ENCODE assay signal across 23 cellular contexts in the genomic region with DNA sequence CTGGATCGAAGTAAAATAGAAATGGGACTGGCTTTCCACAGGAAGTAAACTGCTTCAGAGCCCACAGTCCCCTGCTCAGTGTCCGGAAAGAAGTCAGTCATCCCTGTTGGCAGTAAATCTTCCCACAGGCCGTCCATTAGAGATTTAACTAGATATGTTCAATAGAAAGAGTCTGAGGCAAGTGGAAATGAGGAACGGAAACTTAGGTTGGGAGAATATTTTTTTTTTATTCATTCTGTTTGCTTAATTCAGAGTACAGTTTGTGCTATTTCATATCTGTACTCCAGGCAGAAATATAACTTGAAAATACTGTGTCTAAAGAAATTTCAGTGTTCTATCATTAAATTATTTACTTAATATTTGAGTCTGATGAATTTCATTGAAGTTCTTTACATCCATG. TPM values are rescaled to one million over a fixed set of nuclear protein-coding genes. Genes with fewer than 3 reads are reported as not detected.
DNase-seq lines count a peak whose midpoint lies in the region; ATAC-seq and TF ChIP-seq lines count a peak whose summit lies in the region.
"Had no signal": no experiment of that assay in that cellular context is flagged by ENCODE, and none has a peak within 500 bp of the region (broad histone marks: within the 10 kb centered on the region; RNA-seq: fewer than 3 reads in every experiment).

No MANE protein-coding gene starts in this region.

- no peaks in the 10 kb centered on the region for H3K79me2 ChIP-seq in OCI-LY7 (ENCODE audit: insufficient read depth, low read depth, low read length)
- H3K79me2 ChIP-seq: hepatocyte had no signal

- intact Hi-C loops in OCI-LY7 (cut with micrococcal nuclease; ENCODE audit: unreplicated experiment): no loop called here

- peak overlapping the region; percentile 24 for H3K4me2 ChIP-seq in OCI-LY7 (ENCODE audit: low read length)
- H3K4me2 ChIP-seq: hepatocyte had no signal

- no peak overlapping the region for H3K4me3 Mint-ChIP-seq in CD4-positive, CD25-positive, alpha-beta regulatory T cell
- H3K4me3 Mint-ChIP-seq in naive B cell: peak overlapping the region in 3 of 8 donors; percentile 6 to 25 (median 20)
- no peak overlapping the region for H3K4me3 Mint-ChIP-seq in immature natural killer cell
- H3K4me3 Mint-ChIP-seq: naive thymus-derived CD4-positive, alpha-beta T cell had no signal

- ATAC-seq in CD4-positive, CD25-positive, alpha-beta regulatory T cell (ENCODE audit: low read depth in 2 of 2): no peak
- peak; percentile 50 for ATAC-seq in HG03378 (IDR thresholded peaks at IDR 0.05; ENCODE audit: unreplicated experiment)
- peak; percentile 42 to 59 for ATAC-seq in naive B cell (ENCODE audit: low read depth in 2 of 2)
- ATAC-seq in HG03280 (IDR thresholded peaks at IDR 0.05; ENCODE audit: unreplicated experiment): no peak
- ATAC-seq in HG03139 (IDR thresholded peaks at IDR 0.05; ENCODE audit: unreplicated experiment): no peak
- ATAC-seq: esophagus mucosa; left lung; naive thymus-derived CD4-positive, alpha-beta T cell; stimulated activated naive CD8-positive, alpha-beta T cell treated with anti-CD3 and anti-CD28 coated beads, Interleukin-15, Interleukin-2, amounts not matched to agents 100 U/mL and 50 U/mL, for 24 hours had no signal

- no peaks in the 10 kb centered on the region for H4K20me1 ChIP-seq in OCI-LY7 (ENCODE audit: insufficient read depth, low read length)

- H3K9me3 ChIP-seq in CD4-positive, CD25-positive, alpha-beta regulatory T cell (ENCODE audit: control insufficient read depth in 2 of 2, low read length in 2 of 2): peaks cover 2 to 4% of the 10 kb centered on the region in 2 experiments
- H3K9me3 ChIP-seq in OCI-LY7 (ENCODE audit: low read length): no peaks in the 10 kb centered on the region
- H3K9me3 ChIP-seq: left lung, thyroid gland had no signal

- POLR2A ChIA-PET in OCI-LY7 (lab: Charles Lee): no interaction called here

- H3K27ac ChIP-seq in CD4-positive, CD25-positive, alpha-beta regulatory T cell (ENCODE audit: insufficient read depth, low read length, poor library complexity, severe bottlenecking): no peak overlapping the region
- H3K27ac ChIP-seq in OCI-LY7 (ENCODE audit: low read depth, low read length, poor library complexity, severe bottlenecking): peak overlapping the region; percentile 13
- H3K27ac ChIP-seq: foreskin keratinocyte, hepatocyte, left lung had no signal

- H3K27me3 Mint-ChIP-seq in CD4-positive, CD25-positive, alpha-beta regulatory T cell: no peaks in the 10 kb centered on the region
- no peaks in the 10 kb centered on the region for H3K27me3 Mint-ChIP-seq in naive B cell
- no peaks in the 10 kb centered on the region for H3K27me3 Mint-ChIP-seq in immature natural killer cell (ENCODE audit: low read depth in 3 of 3)
- H3K27me3 Mint-ChIP-seq: naive thymus-derived CD4-positive, alpha-beta T cell had no signal

- no peak for DNase-seq in CD4-positive, CD25-positive, alpha-beta regulatory T cell
- DNase-seq in OCI-LY7 (ENCODE audit: low spot score): peak; percentile 27
- DNase-seq in naive B cell: no peak
- DNase-seq in immature natural killer cell: no peak
- DNase-seq: activated gamma-delta T cell treated with Interleukin-2 at 50 U/mL for 16 hours; KBM-7; left lung; MG63; naive thymus-derived CD4-positive, alpha-beta T cell; NCI-H146; NCI-H510A treated with DMSO at 0.1 percent for 48 hours; NK-92 treated with Interleukin-12 subunit alpha and Interleukin-12 subunit beta, amount 100 ng/mL, for 24 hours; retina; stimulated activated CD4-positive, alpha-beta T cell treated with anti-CD3 and anti-CD28 coated beads, Interleukin-2, amount 100 ng/mL, for 48 hours; stimulated activated naive CD8-positive, alpha-beta T cell treated with anti-CD3 and anti-CD28 coated beads, Interleukin-15, Interleukin-2, amounts not matched to agents 100 U/mL and 50 U/mL, for 24 hours; T-helper 9 cell; thyroid gland had no signal

- H3K4me1 ChIP-seq in CD4-positive, CD25-positive, alpha-beta regulatory T cell (ENCODE audit: control insufficient read depth, insufficient read depth, low read length, poor library complexity, severe bottlenecking): no peaks in the 10 kb centered on the region
- peaks cover 16% of the 10 kb centered on the region for H3K4me1 ChIP-seq in OCI-LY7 (ENCODE audit: insufficient read depth, low read length, poor library complexity, severe bottlenecking)
- H3K4me1 ChIP-seq: foreskin keratinocyte, thyroid gland had no signal

- CTCF ChIA-PET in OCI-LY7 (lab: Charles Lee; ENCODE audit: unreplicated experiment): interaction anchor here (0.6 to 1.8 kb wide), 2 partner anchors 23 to 34 kb away, joined by 3 to 5 read pairs; no protein-coding TSS in a partner anchor

- H3K27ac Mint-ChIP-seq in CD4-positive, CD25-positive, alpha-beta regulatory T cell: peak overlapping the region; percentile 2 to 68 (median 8)
- H3K27ac Mint-ChIP-seq in naive B cell (peak overlapping the region in 4 of 6 donors; percentile 3 to 87 (median 45)), immature natural killer cell (peak overlapping the region in 1 of 6 donors; percentile 68)

- no peaks in the 10 kb centered on the region for H3K9me2 ChIP-seq in OCI-LY7 (ENCODE audit: insufficient read depth, low read length)

- BruUV-seq in OCI-LY7 (replicated peaks; lab: Mats Ljungman, UMichigan): no TSS peak

- no peak overlapping the region for H2AFZ ChIP-seq in OCI-LY7 (ENCODE audit: low read length)
- H2AFZ ChIP-seq: hepatocyte had no signal

- peaks cover 34% of the 10 kb centered on the region for H3K36me3 ChIP-seq in CD4-positive, CD25-positive, alpha-beta regulatory T cell (ENCODE audit: control insufficient read depth, insufficient read depth, low read length)
- H3K36me3 ChIP-seq in OCI-LY7 (ENCODE audit: insufficient read depth, low read length): peaks cover 70% of the 10 kb centered on the region

- H3K27me3 ChIP-seq in CD4-positive, CD25-positive, alpha-beta regulatory T cell (ENCODE audit: control insufficient read depth, insufficient read depth, low read length): no peaks in the 10 kb centered on the region
- H3K27me3 ChIP-seq: foreskin keratinocyte, hepatocyte, left lung, MG63, thyroid gland had no signal

- peaks cover 54% of the 10 kb centered on the region for H3K36me3 Mint-ChIP-seq in CD4-positive, CD25-positive, alpha-beta regulatory T cell
- H3K36me3 Mint-ChIP-seq in naive B cell (peaks cover 17 to 30% of the 10 kb centered on the region in 2 donors), immature natural killer cell (peaks cover 14 to 40% (median 40%) of the 10 kb centered on the region in 3 donors)

- peaks cover 0 to 2% (median 0%) of the 10 kb centered on the region in 4 donors for H3K4me1 Mint-ChIP-seq in CD4-positive, CD25-positive, alpha-beta regulatory T cell
- H3K4me1 Mint-ChIP-seq in naive B cell (peaks cover 11 to 12% (median 11%) of the 10 kb centered on the region in 3 donors), immature natural killer cell (peaks cover 0 to 1% of the 10 kb centered on the region in 2 donors)

- no peak for TF ChIP-seq CTCF in OCI-LY7 (conservative IDR thresholded peaks at IDR 0.05; ENCODE audit: low read length)

- no peak overlapping the region for H3K4me3 ChIP-seq in CD4-positive, CD25-positive, alpha-beta regulatory T cell (ENCODE audit: low read depth, low read length)
- no peak overlapping the region for H3K4me3 ChIP-seq in OCI-LY7 (ENCODE audit: low read depth, low read length, poor library complexity, severe bottlenecking)
- H3K4me3 ChIP-seq: hepatocyte, left lung, MG63, thyroid gland had no signal

- peaks cover 0 to 15% (median 5%) of the 10 kb centered on the region in 7 donors for H3K9me3 Mint-ChIP-seq in CD4-positive, CD25-positive, alpha-beta regulatory T cell
- H3K9me3 Mint-ChIP-seq in naive B cell (peaks cover 0 to 15% (median 8%) of the 10 kb centered on the region in 7 donors), immature natural killer cell (peaks cover 0 to 7% (median 0%) of the 10 kb centered on the region in 6 donors)

RNA-seq across cellular contexts. Expression of a gene that starts 22.7 kb away (rescaled TPM):
- 4.8 TPM for total RNA-seq in CD4-positive, CD25-positive, alpha-beta regulatory T cell
- 10 to 100 TPM in 1 of 4 donors, 1 to 10 TPM in 3; 3.9 to 13.3 (median 7.2) TPM for polyA plus RNA-seq in CD4-positive, CD25-positive, alpha-beta regulatory T cell
- total RNA-seq in OCI-LY7 (2014; rRNA removed; shearing (Covaris generic)): 61.3 and 71.0 TPM in 2 replicates
- 56.3 and 57.7 TPM in 2 replicates for total RNA-seq in OCI-LY7 (2022)
- polyA plus RNA-seq in naive B cell (ENCODE audit: low read depth in 6 of 6): 1 to 10 TPM; 1.1 to 9.4 (median 2.8) TPM
- polyA plus RNA-seq in immature natural killer cell: 1 to 10 TPM; 2.1 to 8.3 (median 5.3) TPM

RNA-seq across cellular contexts. Expression of a gene that starts 41.1 kb away (rescaled TPM):
- total RNA-seq in CD4-positive, CD25-positive, alpha-beta regulatory T cell: 21.5 TPM
- polyA plus RNA-seq in CD4-positive, CD25-positive, alpha-beta regulatory T cell: 10 to 100 TPM; 50.3 to 71.0 (median 60.2) TPM
- 27.0 and 37.3 TPM in 2 replicates for total RNA-seq in OCI-LY7 (2014; rRNA removed; shearing (Covaris generic))
- total RNA-seq in OCI-LY7 (2022): 51.6 and 60.2 TPM in 2 replicates
- polyA plus RNA-seq in naive B cell (ENCODE audit: low read depth in 6 of 6): 10 to 100 TPM; 23.2 to 53.0 (median 46.9) TPM
- polyA plus RNA-seq in immature natural killer cell: 10 to 100 TPM; 30.9 to 38.0 (median 33.4) TPM

Comparison
In these comparisons a context has a peak if more than half of its experiments do, and no peak if none do; other contexts are left out.
1. ATAC-seq: peak in HG03378 (single experiment) and naive B cell (2 of 2); none in CD4-positive, CD25-positive, alpha-beta regulatory T cell (0 of 2), HG03280 (single experiment) and HG03139 (single experiment).